29 cellular contexts compared by ENCODE assay signal in the genomic region with DNA sequence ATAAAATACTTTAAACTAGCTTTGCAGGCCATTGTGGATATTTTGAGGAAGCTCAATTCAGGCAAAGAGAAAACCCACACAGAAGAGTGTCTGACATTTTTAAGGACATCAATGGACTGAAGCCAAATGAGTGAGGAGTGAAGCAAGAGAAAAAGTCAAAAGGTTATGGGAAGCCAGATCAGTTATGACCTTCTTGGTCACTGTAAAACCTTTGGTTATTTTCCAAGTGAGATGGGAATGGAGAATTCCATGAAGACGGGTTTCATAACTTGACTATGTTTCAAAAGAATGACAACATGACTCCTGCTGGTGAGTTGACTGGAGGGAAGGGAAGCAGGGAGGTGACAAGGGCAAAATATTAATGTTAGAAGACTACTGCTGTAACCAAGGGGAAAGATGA.
"Had no signal": no experiment of that assay in that cellular context is flagged by ENCODE, and none has a peak within 500 bp of the region (broad histone marks: within the 10 kb centered on the region; RNA-seq: fewer than 3 reads in every experiment).

No MANE protein-coding gene starts in this region.

- H3K27me3 ChIP-seq: brain microvascular endothelial cell, esophagus muscularis mucosa, gastroesophageal sphincter had no signal

- H3K4me3 ChIP-seq: esophagus muscularis mucosa, gastroesophageal sphincter had no signal

- ATAC-seq: activated T-cell treated with anti-CD3 and anti-CD28 coated beads, Interleukin-2, amount 50 U/mL, for 4 hours; activated T-helper 17 cell treated with anti-CD3 and anti-CD28 coated beads, Interleukin-2, amount 50 U/mL, for 72 hours; effector memory CD8-positive, alpha-beta T cell; gastroesophageal sphincter; WTC11 had no signal

- H3K9me3 ChIP-seq: esophagus muscularis mucosa, gastroesophageal sphincter had no signal

- H3K27ac ChIP-seq: brain microvascular endothelial cell, esophagus muscularis mucosa, gastroesophageal sphincter, VCaP had no signal

- FAIRE-seq: astrocyte, colon, TTC549 had no signal

- DNase-seq: activated CD4-positive, alpha-beta memory T cell treated with anti-CD3 and anti-CD28 coated beads, Interleukin-2, amount 10 ng/mL, durations not matched to agents 7 days and 5 days; activated CD4-positive, alpha-beta T cell treated with anti-CD3 and anti-CD28 coated beads for 1 hour; activated CD4-positive, alpha-beta T cell treated with anti-CD3 and anti-CD28 coated beads for 4 hours; activated CD4-positive, alpha-beta T cell treated with anti-CD3 and anti-CD28 coated beads, Interleukin-2, amount 10 ng/mL, durations not matched to agents 7 days and 5 days; activated CD4-positive, alpha-beta T cell treated with anti-CD3 and anti-CD28 coated beads, Interleukin-2, amount 50 U/mL, for 4 hours; activated effector memory CD4-positive, alpha-beta T cell treated with Interleukin-2 at 50 U/mL for 16 hours; activated gamma-delta T cell treated with Interleukin-2 at 50 U/mL for 16 hours; activated naive CD4-positive, alpha-beta T cell treated with anti-CD3 and anti-CD28 coated beads, Interleukin-2, amount 50 U/mL, for 16 hours; activated naive CD4-positive, alpha-beta T cell treated with Interleukin-2 at 50 U/mL for 16 hours; activated T-cell treated with anti-CD3 and anti-CD28 coated beads, Interleukin-2, amount 50 U/mL, for 4 hours; amniotic stem cell; anterior cingulate cortex; brain microvascular endothelial cell; caudate nucleus; cortex of kidney; dermis blood vessel endothelial cell; effector CD4-positive, alpha-beta T cell; effector memory CD8-positive, alpha-beta T cell; erythroblast; foreskin melanocyte; T-helper 2 cell had no signal

- H3K36me3 ChIP-seq: brain microvascular endothelial cell, esophagus muscularis mucosa, gastroesophageal sphincter had no signal
